Comparison of ENCODE assay signal across 8 cellular contexts in genomic region chr2:88452980-88453582, GRCh38. TPM values are rescaled to one million over a fixed set of nuclear protein-coding genes. Genes with fewer than 3 reads are reported as not detected.
DNase-seq lines count a peak whose midpoint lies in the region; ATAC-seq, FAIRE-seq and TF ChIP-seq lines count a peak whose summit lies in the region.

No MANE protein-coding gene starts in this region.

- no peak for FAIRE-seq in frontal cortex (lab: Jason Lieb, UNC)

- no peak overlapping the region for H3K27ac ChIP-seq in coronary artery
- no peak overlapping the region for H3K27ac ChIP-seq in PC-9

- H3K36me3 Mint-ChIP-seq in neural crest cell (ENCODE audit: low read depth) = no peaks in the 10 kb centered on the region

- H3K27me3 ChIP-seq in PC-9 (ENCODE audit: insufficient read depth, low read depth) = peaks cover 31% of the 10 kb centered on the region

- H4K20me1 ChIP-seq in PC-9 (ENCODE audit: insufficient read depth) = no peaks in the 10 kb centered on the region

- peak overlapping the region; percentile 87 for H3K4me3 Mint-ChIP-seq in neural crest cell

- H3K4me1 Mint-ChIP-seq in neural crest cell = peaks cover 5% of the 10 kb centered on the region

- H3K79me2 ChIP-seq in PC-9 (ENCODE audit: low read depth) = no peaks in the 10 kb centered on the region

- intact Hi-C loops in PC-9 (cut with micrococcal nuclease; ENCODE audit: unreplicated experiment) = no loop called here

- H3K4me3 ChIP-seq in coronary artery = peak overlapping the region; percentile 69
- no peak overlapping the region for H3K4me3 ChIP-seq in PC-9

- H3K36me3 ChIP-seq in PC-9 (ENCODE audit: low read depth) = no peaks in the 10 kb centered on the region

- DNase-seq in G401 (ENCODE audit: low spot score) (peak; percentile 1), NCI-H748 treated with DMSO at 0.1 percent for 48 hours (lab: John Stamatoyannopoulos, UW) (peak; percentile 6), coronary artery (ENCODE audit: low spot score) (no peak), neural crest cell (ENCODE audit: low read depth, low spot score) (peak; percentile 6), PC-9 (no peak), frontal cortex (ENCODE audit: low spot score in 2 of 2) (no peak)
- no peak for DNase-seq in central memory CD4-positive, alpha-beta T cell

- H3K4me2 ChIP-seq in PC-9 = no peak overlapping the region

- POLR2A ChIA-PET in PC-9 (lab: Charles Lee; ENCODE audit: unreplicated experiment) = no interaction called here

- no peaks in the 10 kb centered on the region for H3F3A ChIP-seq in PC-9 (ENCODE audit: insufficient read depth, low read depth)

- peaks cover 85% of the 10 kb centered on the region for H3K27me3 Mint-ChIP-seq in neural crest cell (ENCODE audit: low read depth)

- no peak overlapping the region for H3K27ac Mint-ChIP-seq in neural crest cell (ENCODE audit: unreplicated experiment)

- no peaks in the 10 kb centered on the region for H3K9me3 ChIP-seq in PC-9 (ENCODE audit: insufficient read depth, low read depth)

- TF ChIP-seq CTCF in coronary artery (IDR thresholded peaks at IDR 0.05) = no peak
- no peak for TF ChIP-seq CTCF in neural crest cell (conservative IDR thresholded peaks at IDR 0.05)
- TF ChIP-seq CTCF in PC-9 (conservative IDR thresholded peaks at IDR 0.05) = no peak

- H3K4me1 ChIP-seq in PC-9 (replicated peaks; ENCODE audit: insufficient read depth) = no peaks in the 10 kb centered on the region

- ATAC-seq in GM21526 (IDR thresholded peaks at IDR 0.05; ENCODE audit: low FRiP score, unreplicated experiment) = no peak

- no peaks in the 10 kb centered on the region for H3K9me3 Mint-ChIP-seq in neural crest cell

- CTCF ChIA-PET in PC-9 (lab: Charles Lee) = no interaction called here

- H2AFZ ChIP-seq in PC-9 = no peak overlapping the region

- no TSS peak for BruUV-seq in PC-9 (replicated peaks; lab: Mats Ljungman, UMichigan)

- no peaks in the 10 kb centered on the region for H3K9me2 ChIP-seq in PC-9 (ENCODE audit: insufficient read depth)

- in situ Hi-C loops in G401 (cut with HindIII; ENCODE audit: low sequenced_read_pairs) = no loop called here

RNA-seq across cellular contexts. Expression of gene FOXI3, which starts 0.6 kb away (rescaled TPM):
- not detected in 2 replicates for total RNA-seq in G401 (2014; rRNA removed; shearing (Covaris generic))
- total RNA-seq in neural crest cell (0.12 TPM in 1 of 2 replicates, not detected in the other), PC-9 (2021) (not detected in 2 replicates), frontal cortex (0.41 TPM)

Comparison
In these comparisons a context has a peak if more than half of its experiments do, and no peak if none do; other contexts are left out.
1. DNase-seq: peak in G401 (single experiment), NCI-H748 treated with DMSO at 0.1 percent for 48 hours (single experiment) and neural crest cell (single experiment); none in coronary artery (single experiment), central memory CD4-positive, alpha-beta T cell (single experiment), PC-9 (0 of 2) and frontal cortex (0 of 2).